Comparison of ENCODE assay signal across 1 cellular context in the genomic region with DNA sequence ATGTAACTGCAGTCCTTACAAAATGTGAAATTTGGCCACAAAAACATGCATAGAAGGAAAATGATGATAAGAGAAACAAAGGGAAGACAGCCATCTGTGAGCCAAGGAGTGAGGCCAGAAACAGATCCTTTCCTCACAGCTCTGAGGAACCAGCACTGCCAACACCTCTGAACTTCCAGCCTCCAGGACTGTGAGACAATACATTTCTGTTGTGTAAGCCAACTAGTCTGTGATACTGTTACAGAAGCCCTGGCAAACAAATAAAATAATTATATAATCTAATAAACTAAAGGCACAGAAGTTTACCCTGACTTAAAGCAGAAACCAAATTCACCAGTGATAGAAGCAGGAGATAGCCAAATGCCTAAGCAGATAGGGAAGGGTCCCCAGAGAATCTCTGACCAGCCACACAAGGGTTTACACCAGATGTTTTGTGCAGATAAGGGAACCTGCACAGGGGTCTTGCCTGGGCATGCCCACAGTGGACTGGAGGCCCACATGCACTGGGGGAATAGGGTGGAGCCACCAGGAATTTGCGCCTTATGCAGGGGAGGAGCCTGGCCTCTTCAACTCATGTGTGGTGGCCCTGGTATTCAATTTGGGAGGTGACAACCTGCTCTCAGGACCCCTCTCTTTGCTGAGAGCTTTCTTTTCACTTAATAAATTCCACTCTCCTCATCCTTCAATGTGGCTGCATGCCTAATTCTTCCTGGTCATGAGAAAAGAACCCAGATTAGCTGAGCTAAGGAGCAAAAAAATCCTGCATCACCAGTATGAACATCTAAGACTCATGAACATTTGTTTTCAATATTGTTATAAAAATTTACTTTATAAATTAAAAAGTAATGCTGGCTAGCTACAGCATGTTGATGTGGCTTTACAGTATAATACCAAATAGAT.
TF ChIP-seq lines count a peak whose summit lies in the region.

No MANE protein-coding gene starts in this region.

TF ChIP-seq in IMR-90, 13 proteins besides CTCF, POLR2A, EP300 and RAD21:
- TF ChIP-seq, protein P1, sequence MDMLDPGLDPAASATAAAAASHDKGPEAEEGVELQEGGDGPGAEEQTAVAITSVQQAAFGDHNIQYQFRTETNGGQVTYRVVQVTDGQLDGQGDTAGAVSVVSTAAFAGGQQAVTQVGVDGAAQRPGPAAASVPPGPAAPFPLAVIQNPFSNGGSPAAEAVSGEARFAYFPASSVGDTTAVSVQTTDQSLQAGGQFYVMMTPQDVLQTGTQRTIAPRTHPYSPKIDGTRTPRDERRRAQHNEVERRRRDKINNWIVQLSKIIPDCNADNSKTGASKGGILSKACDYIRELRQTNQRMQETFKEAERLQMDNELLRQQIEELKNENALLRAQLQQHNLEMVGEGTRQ (IDR thresholded peaks at IDR 0.05; ENCODE audit: low read depth, low read length): no peak
- TF ChIP-seq MAZ (IDR thresholded peaks at IDR 0.05; ENCODE audit: borderline replicate concordance, low read depth, low read length): no peak
- TF ChIP-seq SMC3 (IDR thresholded peaks at IDR 0.05; ENCODE audit: low read depth, low read length): no peak
- TF ChIP-seq FOS (IDR thresholded peaks at IDR 0.05; ENCODE audit: low read depth, low read length): no peak
- TF ChIP-seq MAFK (IDR thresholded peaks at IDR 0.05; ENCODE audit: low read depth, low read length): no peak
- TF ChIP-seq MXI1 (IDR thresholded peaks at IDR 0.05; ENCODE audit: borderline replicate concordance, low read depth, low read length): no peak
- TF ChIP-seq RCOR1 (IDR thresholded peaks at IDR 0.05; ENCODE audit: insufficient replicate concordance, low read length): no peak
- no peak for TF ChIP-seq NFE2L2 (IDR thresholded peaks at IDR 0.05; ENCODE audit: low read depth, low read length)
- no peak for TF ChIP-seq RFX5 (IDR thresholded peaks at IDR 0.05; ENCODE audit: low read depth, low read length)
- TF ChIP-seq BHLHE40 (IDR thresholded peaks at IDR 0.05; ENCODE audit: low read depth, low read length): no peak
- no peak for TF ChIP-seq CEBPB (IDR thresholded peaks at IDR 0.05; ENCODE audit: low read depth, low read length)
- TF ChIP-seq, protein P2, sequence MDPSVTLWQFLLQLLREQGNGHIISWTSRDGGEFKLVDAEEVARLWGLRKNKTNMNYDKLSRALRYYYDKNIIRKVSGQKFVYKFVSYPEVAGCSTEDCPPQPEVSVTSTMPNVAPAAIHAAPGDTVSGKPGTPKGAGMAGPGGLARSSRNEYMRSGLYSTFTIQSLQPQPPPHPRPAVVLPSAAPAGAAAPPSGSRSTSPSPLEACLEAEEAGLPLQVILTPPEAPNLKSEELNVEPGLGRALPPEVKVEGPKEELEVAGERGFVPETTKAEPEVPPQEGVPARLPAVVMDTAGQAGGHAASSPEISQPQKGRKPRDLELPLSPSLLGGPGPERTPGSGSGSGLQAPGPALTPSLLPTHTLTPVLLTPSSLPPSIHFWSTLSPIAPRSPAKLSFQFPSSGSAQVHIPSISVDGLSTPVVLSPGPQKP (IDR thresholded peaks at IDR 0.05; ENCODE audit: borderline replicate concordance, low read depth, low read length): no peak
- no peak for TF ChIP-seq CHD1 (IDR thresholded peaks at IDR 0.05; ENCODE audit: low read depth, low read length)
